25 cellular contexts compared by ENCODE assay signal in the genomic region with DNA sequence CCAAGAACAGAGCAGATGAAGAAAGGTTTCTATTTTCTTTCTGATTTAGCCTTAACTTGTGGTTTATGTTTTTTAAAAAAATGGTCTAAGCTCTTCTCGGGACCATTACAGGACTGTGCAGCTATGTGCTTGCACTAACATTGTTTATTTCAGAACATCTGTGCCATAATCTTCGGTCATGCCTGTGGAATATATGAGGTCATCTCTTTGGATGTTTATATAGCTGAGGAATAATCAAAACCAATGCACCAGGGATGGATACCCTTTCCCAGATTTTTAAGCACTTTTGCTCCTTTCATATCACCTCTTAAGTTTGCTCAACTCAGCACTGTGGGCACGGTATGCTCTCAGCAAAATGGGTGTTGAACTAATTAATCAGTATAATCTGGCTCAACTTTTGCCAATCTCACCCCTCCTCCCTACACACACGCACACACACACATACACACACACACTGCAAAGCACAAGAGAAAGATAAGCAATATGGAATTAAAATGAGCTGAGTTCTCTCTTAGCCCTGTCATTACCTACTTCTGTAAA.
DNase-seq lines count a peak whose midpoint lies in the region; ATAC-seq and TF ChIP-seq lines count a peak whose summit lies in the region.
"Had no signal": no experiment of that assay in that cellular context is flagged by ENCODE, and none has a peak within 500 bp of the region (broad histone marks: within the 10 kb centered on the region; RNA-seq: fewer than 3 reads in every experiment).

No MANE protein-coding gene starts in this region.

- no peak for TF ChIP-seq EP300 in transverse colon (IDR thresholded peaks at IDR 0.05; ENCODE audit: low read depth)

- H3K4me1 ChIP-seq in transverse colon: no peaks in the 10 kb centered on the region
- H3K4me1 ChIP-seq: esophagus squamous epithelium, upper lobe of right lung had no signal

- H3K4me1 Mint-ChIP-seq in effector memory CD8-positive, alpha-beta T cell (ENCODE audit: low read depth in 2 of 2): no peaks in the 10 kb centered on the region
- H3K4me1 Mint-ChIP-seq: activated CD4-positive, alpha-beta T cell treated with anti-CD3 and anti-CD28 coated beads for 36 hours; activated CD8-positive, alpha-beta memory T cell treated with anti-CD3 and anti-CD28 coated beads, Interleukin-2, amount 10 ng/mL, durations not matched to agents 7 days and 5 days; memory B cell; natural killer cell had no signal

- intact Hi-C loops in transverse colon (cut with DNase I; ENCODE audit: low total_unique reads): no loop called here

- H3K27ac Mint-ChIP-seq in effector memory CD8-positive, alpha-beta T cell: no peak overlapping the region
- H3K27ac Mint-ChIP-seq: activated CD4-positive, alpha-beta T cell treated with anti-CD3 and anti-CD28 coated beads for 36 hours; activated CD8-positive, alpha-beta memory T cell treated with anti-CD3 and anti-CD28 coated beads, Interleukin-2, amount 10 ng/mL, durations not matched to agents 7 days and 5 days; activated T-helper 2 cell treated with anti-CD3 and anti-CD28 coated beads, Interferon-gamma antibody, Interleukin-2, Interleukin-4, amounts not matched to agents 10 μg/mL and 5 μg/mL and 100 μg/mL, durations not matched to agents 14 hours and 24 hours and 36 hours; memory B cell; natural killer cell had no signal

- no peak overlapping the region for H3K4me3 Mint-ChIP-seq in effector memory CD8-positive, alpha-beta T cell
- H3K4me3 Mint-ChIP-seq: activated CD4-positive, alpha-beta T cell treated with anti-CD3 and anti-CD28 coated beads for 36 hours; activated CD8-positive, alpha-beta memory T cell treated with anti-CD3 and anti-CD28 coated beads, Interleukin-2, amount 10 ng/mL, durations not matched to agents 7 days and 5 days; memory B cell; natural killer cell had no signal

- TF ChIP-seq CTCF in WERI-Rb-1 (IDR thresholded peaks at IDR 0.05; ENCODE audit: low read depth, low read length) (no peak), transverse colon (IDR thresholded peaks at IDR 0.05) (no peak)

- H3K36me3 Mint-ChIP-seq in effector memory CD8-positive, alpha-beta T cell (ENCODE audit: insufficient read depth): no peaks in the 10 kb centered on the region
- H3K36me3 Mint-ChIP-seq: activated CD8-positive, alpha-beta memory T cell treated with anti-CD3 and anti-CD28 coated beads, Interleukin-2, amount 10 ng/mL, durations not matched to agents 7 days and 5 days; memory B cell; natural killer cell had no signal

- ATAC-seq in effector memory CD8-positive, alpha-beta T cell (replicated peaks): no peak
- no peak for ATAC-seq in HG03521 (IDR thresholded peaks at IDR 0.05; ENCODE audit: unreplicated experiment)
- ATAC-seq: activated CD4-positive, alpha-beta T cell treated with anti-CD3 and anti-CD28 coated beads for 36 hours; activated CD8-positive, alpha-beta memory T cell treated with anti-CD3 and anti-CD28 coated beads, Interleukin-2, amount 10 ng/mL, durations not matched to agents 7 days and 5 days; HCT116; natural killer cell; upper lobe of right lung had no signal

- DNase-seq in NCI-H82 (lab: John Stamatoyannopoulos, UW): peak; percentile 45
- DNase-seq in NCI-H82 treated with DMSO at 0.1 percent for 48 hours (lab: John Stamatoyannopoulos, UW; ENCODE audit: unreplicated experiment): no peak
- DNase-seq in WERI-Rb-1: peak; percentile 27
- peak; percentile 62 for DNase-seq in fibroblast of the conjunctiva (ENCODE audit: low read depth)
- no peak for DNase-seq in transverse colon
- no peak for DNase-seq in activated T-cell treated with anti-CD3 and anti-CD28 coated beads, Interleukin-2, amount 50 U/mL, for 48 hours
- DNase-seq in effector memory CD8-positive, alpha-beta T cell: no peak
- DNase-seq: 8988T; activated CD4-positive, alpha-beta T cell treated with anti-CD3 and anti-CD28 coated beads for 36 hours; activated CD8-positive, alpha-beta memory T cell treated with anti-CD3 and anti-CD28 coated beads, Interleukin-2, amount 10 ng/mL, durations not matched to agents 7 days and 5 days; C1 segment of cervical spinal cord; esophagus squamous epithelium; hypothalamus; Karpas-422; natural killer cell; NCI-H1092 treated with DMSO at 0.1 percent for 48 hours; NCI-H2029 treated with DMSO at 0.1 percent for 48 hours; stimulated activated CD4-positive, alpha-beta T cell treated with anti-CD3 and anti-CD28 coated beads, Interleukin-4, amount 100 ng/mL, for 1 hour; SW 1271; upper lobe of right lung had no signal

- 15 to 43% methylated on average over 2 to 4 of the region's 4 CpGs for WGBS in transverse colon (ENCODE audit: low coverage in 1 of 2), 2 donors

- H3K36me3 ChIP-seq in WERI-Rb-1 (no peaks in the 10 kb centered on the region), transverse colon (no peaks in the 10 kb centered on the region)
- H3K36me3 ChIP-seq: esophagus squamous epithelium, upper lobe of right lung had no signal

- H3K9me3 ChIP-seq in WERI-Rb-1 (ENCODE audit: severe bottlenecking) (no peaks in the 10 kb centered on the region), transverse colon (no peaks in the 10 kb centered on the region)
- H3K9me3 ChIP-seq: esophagus squamous epithelium, upper lobe of right lung had no signal

- no peak overlapping the region for H3K4me3 ChIP-seq in WERI-Rb-1 (ENCODE audit: low read depth, low read length)
- H3K4me3 ChIP-seq in transverse colon: no peak overlapping the region
- H3K4me3 ChIP-seq: esophagus squamous epithelium, skin epidermis, upper lobe of right lung had no signal

- no peak for TF ChIP-seq POLR2A in transverse colon (IDR thresholded peaks at IDR 0.05)

- no peak overlapping the region for H3K27ac ChIP-seq in WERI-Rb-1
- peak overlapping the region in 3 of 4 donors; percentile 7 to 43 (median 23) for H3K27ac ChIP-seq in transverse colon
- H3K27ac ChIP-seq: esophagus squamous epithelium, upper lobe of right lung had no signal

- H3K27me3 ChIP-seq in WERI-Rb-1 (ENCODE audit: insufficient read depth, low read depth, severe bottlenecking) (no peaks in the 10 kb centered on the region), transverse colon (no peaks in the 10 kb centered on the region)
- H3K27me3 ChIP-seq: esophagus squamous epithelium, upper lobe of right lung had no signal

- H3K9me3 Mint-ChIP-seq in effector memory CD8-positive, alpha-beta T cell: peaks cover 0 to 2% of the 10 kb centered on the region in 2 donors
- H3K9me3 Mint-ChIP-seq: activated T-helper 2 cell treated with anti-CD3 and anti-CD28 coated beads, Interferon-gamma antibody, Interleukin-2, Interleukin-4, amounts not matched to agents 10 μg/mL and 5 μg/mL and 100 μg/mL, durations not matched to agents 14 hours and 24 hours and 36 hours had no signal

- in situ Hi-C loops in transverse colon (cut with MboI; ENCODE audit: low pct_ligation_motif_present in 1 of 4, low pct_unique_long_range_greater_than_20kb in 1 of 4, low sequenced_read_pairs in 3 of 4): no loop called here

- peaks cover 0 to 53% of the 10 kb centered on the region in 2 donors for H3K27me3 Mint-ChIP-seq in effector memory CD8-positive, alpha-beta T cell
- H3K27me3 Mint-ChIP-seq: activated CD4-positive, alpha-beta T cell treated with anti-CD3 and anti-CD28 coated beads for 36 hours; activated CD8-positive, alpha-beta memory T cell treated with anti-CD3 and anti-CD28 coated beads, Interleukin-2, amount 10 ng/mL, durations not matched to agents 7 days and 5 days had no signal

Comparison
In these comparisons a context has a peak if more than half of its experiments do, and no peak if none do; other contexts are left out.
1. DNase-seq: peak in NCI-H82 (single experiment), WERI-Rb-1 (single experiment) and fibroblast of the conjunctiva (single experiment); none in NCI-H82 treated with DMSO at 0.1 percent for 48 hours (single experiment), transverse colon (single experiment), activated T-cell treated with anti-CD3 and anti-CD28 coated beads, Interleukin-2, amount 50 U/mL, for 48 hours (0 of 2) and effector memory CD8-positive, alpha-beta T cell (0 of 3).